2 cellular contexts compared by ENCODE assay signal in the genomic region with DNA sequence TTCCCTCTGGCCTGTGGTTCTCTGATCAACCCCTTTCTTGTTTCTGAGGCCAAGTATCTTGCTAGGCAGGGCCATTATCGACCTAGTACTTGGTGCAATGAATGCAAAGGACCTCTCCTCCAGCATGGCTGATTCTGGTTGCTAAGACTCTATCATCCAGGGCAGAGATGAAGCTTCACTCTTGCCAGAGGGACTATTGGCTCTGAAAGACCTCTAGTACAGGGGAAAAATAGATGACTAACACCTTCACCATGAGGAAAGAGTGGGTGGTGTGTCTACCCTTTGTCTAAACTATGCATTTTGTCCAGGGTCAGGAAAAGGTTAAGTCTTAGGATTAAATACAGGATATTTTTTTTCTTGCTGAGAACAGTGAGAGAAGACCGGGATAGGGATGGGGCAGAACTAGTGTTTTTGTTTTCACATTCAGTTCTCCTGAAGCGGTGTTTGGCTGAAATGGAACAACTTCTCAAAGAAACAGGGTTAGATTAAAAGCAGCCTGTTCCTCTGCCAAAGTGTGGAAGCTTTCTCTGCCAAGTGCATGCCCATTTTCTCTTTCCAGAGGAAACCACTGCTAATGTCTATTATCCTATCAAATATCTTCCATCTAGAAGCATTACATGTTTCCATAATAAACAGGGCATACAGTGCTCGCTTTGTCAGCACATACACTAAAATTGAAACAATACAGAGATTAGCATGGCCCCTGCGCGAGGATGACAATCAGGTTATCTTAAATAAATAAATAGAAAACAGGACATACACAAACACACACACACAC.
TF ChIP-seq lines count a peak whose summit lies in the region.

No MANE protein-coding gene starts in this region.

TF ChIP-seq in A549, 52 proteins besides CTCF, POLR2A, EP300 and RAD21 (continued from another document):
- TF ChIP-seq MAFK (IDR thresholded peaks at IDR 0.05; ENCODE audit: partially characterized antibody) (no peak), FOSL2 (IDR thresholded peaks at IDR 0.05) (no peak), FOSL2 (CRISPR knock-in tag; IDR thresholded peaks at IDR 0.05) (0 out of 2 replicates have a peak, but pooled peaks have one; percentile 10)

TF ChIP-seq in liver, 16 proteins besides CTCF, POLR2A, EP300 and RAD21:
- TF ChIP-seq, protein P1, sequence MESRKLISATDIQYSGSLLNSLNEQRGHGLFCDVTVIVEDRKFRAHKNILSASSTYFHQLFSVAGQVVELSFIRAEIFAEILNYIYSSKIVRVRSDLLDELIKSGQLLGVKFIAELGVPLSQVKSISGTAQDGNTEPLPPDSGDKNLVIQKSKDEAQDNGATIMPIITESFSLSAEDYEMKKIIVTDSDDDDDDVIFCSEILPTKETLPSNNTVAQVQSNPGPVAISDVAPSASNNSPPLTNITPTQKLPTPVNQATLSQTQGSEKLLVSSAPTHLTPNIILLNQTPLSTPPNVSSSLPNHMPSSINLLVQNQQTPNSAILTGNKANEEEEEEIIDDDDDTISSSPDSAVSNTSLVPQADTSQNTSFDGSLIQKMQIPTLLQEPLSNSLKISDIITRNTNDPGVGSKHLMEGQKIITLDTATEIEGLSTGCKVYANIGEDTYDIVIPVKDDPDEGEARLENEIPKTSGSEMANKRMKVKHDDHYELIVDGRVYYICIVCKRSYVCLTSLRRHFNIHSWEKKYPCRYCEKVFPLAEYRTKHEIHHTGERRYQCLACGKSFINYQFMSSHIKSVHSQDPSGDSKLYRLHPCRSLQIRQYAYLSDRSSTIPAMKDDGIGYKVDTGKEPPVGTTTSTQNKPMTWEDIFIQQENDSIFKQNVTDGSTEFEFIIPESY (IDR thresholded peaks at IDR 0.05) = no peak
- TF ChIP-seq HNF4A (conservative IDR thresholded peaks at IDR 0.05) (no peak), RXRA (IDR thresholded peaks at IDR 0.05) (no peak), GABPA (IDR thresholded peaks at IDR 0.05 in 1 of 2, conservative IDR thresholded peaks at IDR 0.05 in 1 of 2) (no peak), NR2F2 (IDR thresholded peaks at IDR 0.05) (no peak), HNF4G (IDR thresholded peaks at IDR 0.05) (no peak), TAF1 (conservative IDR thresholded peaks at IDR 0.05) (no peak), FOXA1 (IDR thresholded peaks at IDR 0.05) (no peak), FOXA2 (IDR thresholded peaks at IDR 0.05) (no peak)
- TF ChIP-seq, protein P2, sequence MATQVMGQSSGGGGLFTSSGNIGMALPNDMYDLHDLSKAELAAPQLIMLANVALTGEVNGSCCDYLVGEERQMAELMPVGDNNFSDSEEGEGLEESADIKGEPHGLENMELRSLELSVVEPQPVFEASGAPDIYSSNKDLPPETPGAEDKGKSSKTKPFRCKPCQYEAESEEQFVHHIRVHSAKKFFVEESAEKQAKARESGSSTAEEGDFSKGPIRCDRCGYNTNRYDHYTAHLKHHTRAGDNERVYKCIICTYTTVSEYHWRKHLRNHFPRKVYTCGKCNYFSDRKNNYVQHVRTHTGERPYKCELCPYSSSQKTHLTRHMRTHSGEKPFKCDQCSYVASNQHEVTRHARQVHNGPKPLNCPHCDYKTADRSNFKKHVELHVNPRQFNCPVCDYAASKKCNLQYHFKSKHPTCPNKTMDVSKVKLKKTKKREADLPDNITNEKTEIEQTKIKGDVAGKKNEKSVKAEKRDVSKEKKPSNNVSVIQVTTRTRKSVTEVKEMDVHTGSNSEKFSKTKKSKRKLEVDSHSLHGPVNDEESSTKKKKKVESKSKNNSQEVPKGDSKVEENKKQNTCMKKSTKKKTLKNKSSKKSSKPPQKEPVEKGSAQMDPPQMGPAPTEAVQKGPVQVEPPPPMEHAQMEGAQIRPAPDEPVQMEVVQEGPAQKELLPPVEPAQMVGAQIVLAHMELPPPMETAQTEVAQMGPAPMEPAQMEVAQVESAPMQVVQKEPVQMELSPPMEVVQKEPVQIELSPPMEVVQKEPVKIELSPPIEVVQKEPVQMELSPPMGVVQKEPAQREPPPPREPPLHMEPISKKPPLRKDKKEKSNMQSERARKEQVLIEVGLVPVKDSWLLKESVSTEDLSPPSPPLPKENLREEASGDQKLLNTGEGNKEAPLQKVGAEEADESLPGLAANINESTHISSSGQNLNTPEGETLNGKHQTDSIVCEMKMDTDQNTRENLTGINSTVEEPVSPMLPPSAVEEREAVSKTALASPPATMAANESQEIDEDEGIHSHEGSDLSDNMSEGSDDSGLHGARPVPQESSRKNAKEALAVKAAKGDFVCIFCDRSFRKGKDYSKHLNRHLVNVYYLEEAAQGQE (IDR thresholded peaks at IDR 0.05) = no peak
